In genomic region chr11:114709960-114710359, GRCh38 we compare ENCODE assay signal across 9 cellular contexts. TPM values are rescaled to one million over a fixed set of nuclear protein-coding genes. Genes with fewer than 3 reads are reported as not detected.
"Had no signal": no experiment of that assay in that cellular context is flagged by ENCODE, and none has a peak within 500 bp of the region (broad histone marks: within the 10 kb centered on the region; RNA-seq: fewer than 3 reads in every experiment).

No MANE protein-coding gene starts in this region.

- H3K27ac ChIP-seq: HL-60 had no signal

- ATAC-seq: GM23338, HepG2, K562 had no signal

- H3K4me3 Mint-ChIP-seq: GM23338, H9 had no signal

- DNase-seq: H9, HCEC 1CT, IMR-90 had no signal

- H3K27ac Mint-ChIP-seq: GM23338, H9 had no signal

- H3K4me1 Mint-ChIP-seq: GM23338, H9 had no signal

- H3K4me3 ChIP-seq: GM23338, K562 had no signal

RNA-seq across cellular contexts. Expression of gene NXPE2, which starts 31.6 kb away (rescaled TPM):
- total RNA-seq: H1, HepG2, HT1080, IMR-90, K562 had no signal
